ENCODE assay signal across 8 cellular contexts in the genomic region with DNA sequence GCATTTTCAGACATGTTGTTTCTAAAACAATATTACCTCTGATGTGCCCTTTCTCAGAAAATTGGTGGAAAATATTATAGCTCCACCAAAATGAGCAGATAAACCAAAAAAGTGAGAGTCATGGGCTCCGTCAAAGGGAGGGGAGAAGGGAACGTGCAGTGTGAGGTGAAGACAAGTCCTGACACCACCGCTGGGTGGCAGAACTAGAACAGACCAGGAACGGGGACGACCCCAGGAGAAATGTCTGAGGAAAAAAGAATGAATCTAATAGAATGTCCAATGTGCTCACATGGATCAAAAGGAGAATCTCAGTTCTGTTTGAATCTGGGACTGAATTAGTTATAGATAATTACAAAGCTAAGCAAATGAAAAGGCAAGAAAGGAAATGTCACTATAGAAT. TPM values are rescaled to one million over a fixed set of nuclear protein-coding genes. Genes with fewer than 3 reads are reported as not detected.
DNase-seq lines count a peak whose midpoint lies in the region; ATAC-seq and TF ChIP-seq lines count a peak whose summit lies in the region.

No MANE protein-coding gene starts in this region.

- no peaks in the 10 kb centered on the region for H3K9me3 Mint-ChIP-seq in CD8-positive, alpha-beta memory T cell
- no peaks in the 10 kb centered on the region for H3K9me3 Mint-ChIP-seq in nephron progenitor cell
- H3K9me3 Mint-ChIP-seq in CD4-positive, alpha-beta memory T cell, result no peaks in the 10 kb centered on the region

- H3K36me3 ChIP-seq in CD8-positive, alpha-beta memory T cell (ENCODE audit: insufficient read depth, low read length), result peaks cover 10% of the 10 kb centered on the region
- H3K36me3 ChIP-seq in PC-3 (ENCODE audit: low read depth, low read length), result peaks cover 19% of the 10 kb centered on the region; the same call in 1 of the 2 replicates
- H3K36me3 ChIP-seq in CD4-positive, alpha-beta memory T cell (ENCODE audit: insufficient read depth, low read length), result peaks cover 35% of the 10 kb centered on the region

- peaks cover 6 to 7% (median 6%) of the 10 kb centered on the region in 3 donors for H3K4me1 Mint-ChIP-seq in CD8-positive, alpha-beta memory T cell
- H3K4me1 Mint-ChIP-seq in nephron progenitor cell, result peaks cover 7% of the 10 kb centered on the region
- H3K4me1 Mint-ChIP-seq in CD4-positive, alpha-beta memory T cell, result peaks cover 0 to 6% (median 2%) of the 10 kb centered on the region in 4 donors

- no peak overlapping the region for H3K4me3 ChIP-seq in CD8-positive, alpha-beta memory T cell (ENCODE audit: low read length)
- H3K4me3 ChIP-seq in PC-3 (ENCODE audit: low read length), result no peak overlapping the region
- H3K4me3 ChIP-seq in CD4-positive, alpha-beta memory T cell (ENCODE audit: low read length in 2 of 2), result no peak overlapping the region

- H3K9ac ChIP-seq in PC-3 (ENCODE audit: low read length), result no peak overlapping the region

- H2AFZ ChIP-seq in PC-3 (ENCODE audit: low read length), result no peak overlapping the region

- no peak overlapping the region for H3K4me3 Mint-ChIP-seq in CD8-positive, alpha-beta memory T cell
- no peak overlapping the region for H3K4me3 Mint-ChIP-seq in nephron progenitor cell
- no peak overlapping the region for H3K4me3 Mint-ChIP-seq in CD4-positive, alpha-beta memory T cell

- H3K9me2 ChIP-seq in PC-3 (replicated peaks; ENCODE audit: low read length), result no peaks in the 10 kb centered on the region

- peak; percentile 73 for ATAC-seq in GM21529 (IDR thresholded peaks at IDR 0.05; ENCODE audit: unreplicated experiment)
- ATAC-seq in PC-3, result peak; percentile 81
- ATAC-seq in GM19023 (IDR thresholded peaks at IDR 0.05; ENCODE audit: unreplicated experiment), result no peak

- H3K9me3 ChIP-seq in CD8-positive, alpha-beta memory T cell (ENCODE audit: low read length), result no peaks in the 10 kb centered on the region
- H3K9me3 ChIP-seq in PC-3 (ENCODE audit: low read length), result no peaks in the 10 kb centered on the region
- H3K9me3 ChIP-seq in CD4-positive, alpha-beta memory T cell (ENCODE audit: control insufficient read depth in 1 of 2, low read length in 2 of 2), result no peaks in the 10 kb centered on the region

- peak in 4 of 5 donors; percentile 20 to 52 (median 22) for DNase-seq in CD8-positive, alpha-beta memory T cell
- DNase-seq in PC-3, result peak; percentile 52
- peak; percentile 51 for DNase-seq in ecto neural progenitor cell (ENCODE audit: low spot score)
- peak; percentile 53 for DNase-seq in nephron progenitor cell
- no peak for DNase-seq in CD4-positive, alpha-beta memory T cell
- DNase-seq in NCI-H1048 (lab: John Stamatoyannopoulos, UW), result no peak

- peaks cover 15 to 84% (median 22%) of the 10 kb centered on the region in 3 donors for H3K36me3 Mint-ChIP-seq in CD8-positive, alpha-beta memory T cell
- H3K36me3 Mint-ChIP-seq in nephron progenitor cell (ENCODE audit: low read depth), result peaks cover 56% of the 10 kb centered on the region
- peaks cover 52 to 64% of the 10 kb centered on the region in 2 donors for H3K36me3 Mint-ChIP-seq in CD4-positive, alpha-beta memory T cell

- no peaks in the 10 kb centered on the region for H3K79me2 ChIP-seq in PC-3 (ENCODE audit: low read length)

- no peaks in the 10 kb centered on the region for H3F3A ChIP-seq in PC-3 (ENCODE audit: low read length, unreplicated experiment)

- no peaks in the 10 kb centered on the region for H3K27me3 Mint-ChIP-seq in CD8-positive, alpha-beta memory T cell
- H3K27me3 Mint-ChIP-seq in nephron progenitor cell (ENCODE audit: low read depth, poor library complexity), result no peaks in the 10 kb centered on the region
- H3K27me3 Mint-ChIP-seq in CD4-positive, alpha-beta memory T cell, result no peaks in the 10 kb centered on the region

- no peak overlapping the region for H3K27ac ChIP-seq in CD8-positive, alpha-beta memory T cell (ENCODE audit: low read depth, low read length)
- no peak overlapping the region for H3K27ac ChIP-seq in PC-3 (ENCODE audit: low read length)
- H3K27ac ChIP-seq in CD4-positive, alpha-beta memory T cell (ENCODE audit: low read depth, low read length), result no peak overlapping the region

- no peak overlapping the region for H3K4me2 ChIP-seq in PC-3 (ENCODE audit: low read length)

- no TSS peak for BruUV-seq in PC-3 (replicated peaks; lab: Mats Ljungman, UMichigan)

- TF ChIP-seq CTCF in PC-3 (conservative IDR thresholded peaks at IDR 0.05; ENCODE audit: low read depth, low read length), result peak; percentile 77
- TF ChIP-seq CTCF in nephron progenitor cell (IDR thresholded peaks at IDR 0.05), result peak; percentile 55

- no peaks in the 10 kb centered on the region for H3K27me3 ChIP-seq in CD8-positive, alpha-beta memory T cell (ENCODE audit: insufficient read depth, low read length, poor library complexity, severe bottlenecking)
- no peaks in the 10 kb centered on the region for H3K27me3 ChIP-seq in PC-3 (ENCODE audit: low read length)
- no peaks in the 10 kb centered on the region for H3K27me3 ChIP-seq in CD4-positive, alpha-beta memory T cell (ENCODE audit: insufficient read depth, low read length)

- H3K27ac Mint-ChIP-seq in CD8-positive, alpha-beta memory T cell, result no peak overlapping the region
- no peak overlapping the region for H3K27ac Mint-ChIP-seq in nephron progenitor cell
- H3K27ac Mint-ChIP-seq in CD4-positive, alpha-beta memory T cell, result no peak overlapping the region

- CTCF ChIA-PET in CD8-positive, alpha-beta memory T cell (lab: Charles Lee), result interaction anchor here (0.9 to 6.4 kb wide), 8 partner anchors 12 to 227 kb away, joined by 3 to 59 read pairs (median 3); no protein-coding TSS in a partner anchor
- CTCF ChIA-PET in PC-3 (lab: Charles Lee), result no interaction called here
- CTCF ChIA-PET in CD4-positive, alpha-beta memory T cell (lab: Charles Lee; ENCODE audit: partially characterized antibody), result interaction anchor here (0.9 to 17.3 kb wide), 12 partner anchors 9 to 326 kb away, joined by 3 to 193 read pairs (median 4); no protein-coding TSS in a partner anchor

- intact Hi-C loops in PC-3 (cut with micrococcal nuclease), result loop anchor here (1.0 kb wide), 1 partner anchor 97 kb away; no protein-coding TSS in a partner anchor
- intact Hi-C loops in CD4-positive, alpha-beta memory T cell (cut with micrococcal nuclease), result loop anchor here (1.0 kb wide), 1 partner anchor 97 kb away; no protein-coding TSS in a partner anchor

- H3K4me1 ChIP-seq in CD8-positive, alpha-beta memory T cell (ENCODE audit: insufficient read depth, low read length), result no peaks in the 10 kb centered on the region
- no peaks in the 10 kb centered on the region for H3K4me1 ChIP-seq in PC-3 (ENCODE audit: insufficient read depth, low read length)
- H3K4me1 ChIP-seq in CD4-positive, alpha-beta memory T cell (ENCODE audit: insufficient read depth, low read length), result no peaks in the 10 kb centered on the region

- H4K20me1 ChIP-seq in PC-3 (ENCODE audit: low read length), result no peaks in the 10 kb centered on the region

- POLR2A ChIA-PET in CD8-positive, alpha-beta memory T cell (lab: Charles Lee), result no interaction called here
- POLR2A ChIA-PET in PC-3 (lab: Charles Lee; ENCODE audit: unreplicated experiment), result no interaction called here
- POLR2A ChIA-PET in CD4-positive, alpha-beta memory T cell (lab: Charles Lee; ENCODE audit: partially characterized antibody), result no interaction called here

RNA-seq across cellular contexts. Expression of a gene that starts 22.6 kb away (rescaled TPM):
- 10 to 100 TPM; 58.9 to 60.5 TPM for total RNA-seq in CD8-positive, alpha-beta memory T cell
- polyA plus RNA-seq in CD8-positive, alpha-beta memory T cell, result 29.8 TPM
- 1.3 and 1.5 TPM in 2 replicates for total RNA-seq in PC-3 (2014; rRNA removed)
- total RNA-seq in CD4-positive, alpha-beta memory T cell, result 10 to 100 TPM; 40.8 to 42.7 TPM
- polyA plus RNA-seq in CD4-positive, alpha-beta memory T cell, result 10 to 100 TPM; 28.5 to 50.4 TPM

RNA-seq across cellular contexts. Expression of a gene that starts 24.8 kb away (rescaled TPM):
- total RNA-seq in CD8-positive, alpha-beta memory T cell, result 10 to 100 TPM; 52.1 to 55.3 TPM
- 103 TPM for polyA plus RNA-seq in CD8-positive, alpha-beta memory T cell
- 15.8 and 16.1 TPM in 2 replicates for total RNA-seq in PC-3 (2014; rRNA removed)
- total RNA-seq in CD4-positive, alpha-beta memory T cell, result 10 to 100 TPM; 59.4 to 61.7 TPM
- 100 to 1,000 TPM; 108 to 134 TPM for polyA plus RNA-seq in CD4-positive, alpha-beta memory T cell

Comparison
In these comparisons a context has a peak if more than half of its experiments do, and no peak if none do; other contexts are left out.
1. DNase-seq: peak in CD8-positive, alpha-beta memory T cell (4 of 5), PC-3 (single experiment), ecto neural progenitor cell (single experiment) and nephron progenitor cell (single experiment); none in CD4-positive, alpha-beta memory T cell (0 of 5) and NCI-H1048 (single experiment).
2. RNA of a gene that starts 22.6 kb away (total RNA-seq): 58.9 to 60.5 TPM in CD8-positive, alpha-beta memory T cell and 40.8 to 42.7 TPM in CD4-positive, alpha-beta memory T cell; 1.3 to 1.5 TPM in PC-3; every median in the first group is over 10 times any median in the second.